ENCODE assay signal across 11 cellular contexts in the genomic region with DNA sequence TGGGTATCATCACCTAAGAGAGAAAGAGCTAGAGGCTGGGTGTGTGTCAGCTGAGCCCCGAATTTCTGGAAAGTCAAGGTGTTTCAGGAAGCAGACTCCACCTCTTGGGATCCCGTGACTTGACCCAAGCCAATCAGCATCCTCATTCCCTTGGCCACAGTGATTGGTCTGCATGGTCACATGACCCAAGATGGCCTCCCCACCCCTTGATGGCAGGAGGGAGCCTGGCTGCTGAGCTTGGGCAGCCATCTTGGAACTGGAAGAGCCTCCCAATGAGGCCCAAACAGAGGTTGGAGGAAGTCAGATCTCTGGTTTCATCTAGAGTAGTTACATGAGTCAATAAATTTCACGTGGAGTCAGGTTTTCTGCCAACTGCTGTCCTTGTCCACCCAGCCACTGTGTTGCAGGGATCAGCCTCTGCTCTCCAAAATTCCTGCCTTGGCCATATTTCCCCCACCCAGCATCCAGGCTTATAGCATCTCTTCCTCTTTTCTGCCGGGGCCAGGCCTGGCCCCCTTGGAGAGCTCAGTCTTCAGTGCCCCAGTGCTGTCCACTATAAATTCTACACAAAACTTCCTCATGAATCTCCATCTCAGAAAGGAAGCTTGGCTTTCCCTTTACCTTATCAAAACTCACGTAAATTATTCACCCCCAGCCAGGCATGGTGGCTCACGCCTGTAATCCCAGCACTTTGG. TPM values are rescaled to one million over a fixed set of nuclear protein-coding genes. Genes with fewer than 3 reads are reported as not detected.
DNase-seq lines count a peak whose midpoint lies in the region; ATAC-seq and TF ChIP-seq lines count a peak whose summit lies in the region.
"Had no signal": no experiment of that assay in that cellular context is flagged by ENCODE, and none has a peak within 500 bp of the region (broad histone marks: within the 10 kb centered on the region; RNA-seq: fewer than 3 reads in every experiment).

No MANE protein-coding gene starts in this region.

- no peaks in the 10 kb centered on the region for H3K79me2 ChIP-seq in MM.1S (ENCODE audit: low read length)

- no peak for ATAC-seq in activated CD8-positive, alpha-beta memory T cell treated with anti-CD3 and anti-CD28 coated beads, Interleukin-2, amount 10 ng/mL, durations not matched to agents 7 days and 5 days
- ATAC-seq in HG03457 (IDR thresholded peaks at IDR 0.05; ENCODE audit: unreplicated experiment) (no peak), HG02885 (IDR thresholded peaks at IDR 0.05; ENCODE audit: poor library complexity, unreplicated experiment) (no peak)

- no peak overlapping the region for H3K4me2 ChIP-seq in MM.1S (ENCODE audit: low read depth, low read length)

- peaks cover 14% of the 10 kb centered on the region for H3K4me1 Mint-ChIP-seq in activated CD8-positive, alpha-beta memory T cell treated with anti-CD3 and anti-CD28 coated beads, Interleukin-2, amount 10 ng/mL, durations not matched to agents 7 days and 5 days
- H3K4me1 Mint-ChIP-seq in activated CD4-positive, alpha-beta memory T cell treated with anti-CD3 and anti-CD28 coated beads, Interleukin-2, amount 10 ng/mL, durations not matched to agents 7 days and 5 days, result peaks cover 26% of the 10 kb centered on the region
- H3K4me1 Mint-ChIP-seq in neural crest cell, result no peaks in the 10 kb centered on the region

- H3K9me3 ChIP-seq in MM.1S (replicated peaks; ENCODE audit: insufficient read depth, low read length), result no peaks in the 10 kb centered on the region
- H3K9me3 ChIP-seq: pancreas had no signal

- no peak overlapping the region for H3K4me3 ChIP-seq in MM.1S (ENCODE audit: low read length)
- H3K4me3 ChIP-seq: pancreas had no signal

- no peaks in the 10 kb centered on the region for H3K36me3 ChIP-seq in MM.1S (replicated peaks; ENCODE audit: insufficient read depth, low read length)
- H3K36me3 ChIP-seq: pancreas had no signal

- DNase-seq in activated CD8-positive, alpha-beta memory T cell treated with anti-CD3 and anti-CD28 coated beads, Interleukin-2, amount 10 ng/mL, durations not matched to agents 7 days and 5 days, result no peak
- DNase-seq in activated CD8-positive, alpha-beta memory T cell treated with anti-CD3 and anti-CD28 coated beads for 24 hours, result no peak
- peak; percentile 33 for DNase-seq in HEK293T (ENCODE audit: extremely low spot score)
- DNase-seq in activated CD4-positive, alpha-beta memory T cell treated with anti-CD3 and anti-CD28 coated beads, Interleukin-2, amount 10 ng/mL, durations not matched to agents 7 days and 5 days, result no peak
- DNase-seq in neural crest cell (ENCODE audit: low read depth, low spot score), result no peak
- no peak for DNase-seq in MM.1S
- DNase-seq: NCI-H774 had no signal

- H3K27me3 Mint-ChIP-seq in activated CD8-positive, alpha-beta memory T cell treated with anti-CD3 and anti-CD28 coated beads, Interleukin-2, amount 10 ng/mL, durations not matched to agents 7 days and 5 days, result peaks cover 4% of the 10 kb centered on the region
- no peaks in the 10 kb centered on the region for H3K27me3 Mint-ChIP-seq in activated CD4-positive, alpha-beta memory T cell treated with anti-CD3 and anti-CD28 coated beads, Interleukin-2, amount 10 ng/mL, durations not matched to agents 7 days and 5 days
- no peaks in the 10 kb centered on the region for H3K27me3 Mint-ChIP-seq in neural crest cell (ENCODE audit: low read depth)

- H3K27ac Mint-ChIP-seq in activated CD8-positive, alpha-beta memory T cell treated with anti-CD3 and anti-CD28 coated beads, Interleukin-2, amount 10 ng/mL, durations not matched to agents 7 days and 5 days, result peak overlapping the region; percentile 22
- H3K27ac Mint-ChIP-seq in activated CD4-positive, alpha-beta memory T cell treated with anti-CD3 and anti-CD28 coated beads, Interleukin-2, amount 10 ng/mL, durations not matched to agents 7 days and 5 days, result peak overlapping the region; percentile 48
- H3K27ac Mint-ChIP-seq in neural crest cell (ENCODE audit: unreplicated experiment), result peak overlapping the region; percentile 75

- TF ChIP-seq CTCF in neural crest cell (conservative IDR thresholded peaks at IDR 0.05) (no peak), MM.1S (IDR thresholded peaks at IDR 0.05; ENCODE audit: low read length) (no peak)

- H3K4me1 ChIP-seq in MM.1S (ENCODE audit: low read length), result no peaks in the 10 kb centered on the region
- H3K4me1 ChIP-seq: pancreas had no signal

- no peak overlapping the region for H3K9ac ChIP-seq in MM.1S (ENCODE audit: low read length)

- H3K9me3 Mint-ChIP-seq in activated CD8-positive, alpha-beta memory T cell treated with anti-CD3 and anti-CD28 coated beads, Interleukin-2, amount 10 ng/mL, durations not matched to agents 7 days and 5 days (ENCODE audit: low read depth), result peaks cover 2% of the 10 kb centered on the region
- H3K9me3 Mint-ChIP-seq in activated CD4-positive, alpha-beta memory T cell treated with anti-CD3 and anti-CD28 coated beads, Interleukin-2, amount 10 ng/mL, durations not matched to agents 7 days and 5 days, result peaks cover 3% of the 10 kb centered on the region
- H3K9me3 Mint-ChIP-seq in neural crest cell, result peaks cover 3% of the 10 kb centered on the region

- POLR2A ChIA-PET in HEK293T (lab: Yijun Ruan, JAX), result no interaction called here
- POLR2A ChIA-PET in activated CD4-positive, alpha-beta memory T cell treated with anti-CD3 and anti-CD28 coated beads, Interleukin-2, amount 10 ng/mL, durations not matched to agents 7 days and 5 days (lab: Charles Lee), result interaction anchor here (0.7 to 1.5 kb wide), 7 partner anchors 11 to 84 kb away, joined by 3 to 6 read pairs (median 4); no protein-coding TSS in a partner anchor

- no peaks in the 10 kb centered on the region for H4K20me1 ChIP-seq in MM.1S (ENCODE audit: insufficient read depth, low read length)

- no peaks in the 10 kb centered on the region for H3F3A ChIP-seq in MM.1S (ENCODE audit: insufficient read depth, low read length)

- no peak overlapping the region for H2AFZ ChIP-seq in MM.1S (ENCODE audit: low read length)

- H3K4me3 Mint-ChIP-seq in activated CD8-positive, alpha-beta memory T cell treated with anti-CD3 and anti-CD28 coated beads, Interleukin-2, amount 10 ng/mL, durations not matched to agents 7 days and 5 days, result no peak overlapping the region
- H3K4me3 Mint-ChIP-seq in activated CD4-positive, alpha-beta memory T cell treated with anti-CD3 and anti-CD28 coated beads, Interleukin-2, amount 10 ng/mL, durations not matched to agents 7 days and 5 days, result no peak overlapping the region
- H3K4me3 Mint-ChIP-seq in neural crest cell, result no peak overlapping the region

- no peak overlapping the region for H3K27ac ChIP-seq in MM.1S (ENCODE audit: low read length)
- H3K27ac ChIP-seq: C4-2B, pancreas had no signal

- no peaks in the 10 kb centered on the region for H3K9me2 ChIP-seq in MM.1S (replicated peaks; ENCODE audit: insufficient read depth, low read length)

- H3K27me3 ChIP-seq in MM.1S (replicated peaks; ENCODE audit: insufficient read depth, low read length), result no peaks in the 10 kb centered on the region
- H3K27me3 ChIP-seq: pancreas had no signal

- CTCF ChIA-PET in activated CD8-positive, alpha-beta memory T cell treated with anti-CD3 and anti-CD28 coated beads, Interleukin-2, amount 10 ng/mL, durations not matched to agents 7 days and 5 days (lab: Charles Lee), result interaction anchor here (1.2 to 1.4 kb wide), 3 partner anchors 10 to 68 kb away, joined by 4 to 5 read pairs (median 5); no protein-coding TSS in a partner anchor
- CTCF ChIA-PET in HEK293T (lab: Yijun Ruan, JAX), result no interaction called here
- CTCF ChIA-PET in activated CD4-positive, alpha-beta memory T cell treated with anti-CD3 and anti-CD28 coated beads, Interleukin-2, amount 10 ng/mL, durations not matched to agents 7 days and 5 days (lab: Charles Lee), result interaction anchor here (1.3 to 2.0 kb wide), 2 partner anchors 23 to 68 kb away, joined by 3 to 4 read pairs; no protein-coding TSS in a partner anchor

- H3K36me3 Mint-ChIP-seq in activated CD8-positive, alpha-beta memory T cell treated with anti-CD3 and anti-CD28 coated beads, Interleukin-2, amount 10 ng/mL, durations not matched to agents 7 days and 5 days, result peaks cover 2% of the 10 kb centered on the region
- H3K36me3 Mint-ChIP-seq in activated CD4-positive, alpha-beta memory T cell treated with anti-CD3 and anti-CD28 coated beads, Interleukin-2, amount 10 ng/mL, durations not matched to agents 7 days and 5 days (ENCODE audit: low read depth), result peaks cover 10% of the 10 kb centered on the region
- H3K36me3 Mint-ChIP-seq in neural crest cell (ENCODE audit: low read depth), result no peaks in the 10 kb centered on the region

TF ChIP-seq in HEK293T, 16 proteins besides CTCF, POLR2A, EP300 and RAD21:
- 0 out of 2 replicates have a peak, but pooled peaks have one; percentile 21 for TF ChIP-seq L3MBTL2 (conservative IDR thresholded peaks at IDR 0.05)
- no peak for TF ChIP-seq SP1 (IDR thresholded peaks at IDR 0.05)
TF ChIP-seq in HEK293T: peak in this region for 1.

RNA-seq across cellular contexts. Expression of gene SUSD3, which starts 17.2 kb away (rescaled TPM):
- total RNA-seq in activated CD8-positive, alpha-beta memory T cell treated with anti-CD3 and anti-CD28 coated beads, Interleukin-2, amount 10 ng/mL, durations not matched to agents 7 days and 5 days, result 10 to 100 TPM; 40.1 to 67.3 TPM
- total RNA-seq in activated CD4-positive, alpha-beta memory T cell treated with anti-CD3 and anti-CD28 coated beads, Interleukin-2, amount 10 ng/mL, durations not matched to agents 7 days and 5 days, result 10 to 100 TPM; 69.6 to 71.4 TPM
- total RNA-seq in neural crest cell, result 0.27 TPM in 1 of 2 replicates, not detected in the other

RNA-seq across cellular contexts. Expression of gene CARD19, which starts 54.8 kb away (rescaled TPM):
- 10 to 100 TPM; 45.0 to 83.0 TPM for total RNA-seq in activated CD8-positive, alpha-beta memory T cell treated with anti-CD3 and anti-CD28 coated beads, Interleukin-2, amount 10 ng/mL, durations not matched to agents 7 days and 5 days
- 10 to 100 TPM; 80.4 to 83.5 TPM for total RNA-seq in activated CD4-positive, alpha-beta memory T cell treated with anti-CD3 and anti-CD28 coated beads, Interleukin-2, amount 10 ng/mL, durations not matched to agents 7 days and 5 days
- total RNA-seq in neural crest cell, result 22.1 and 25.6 TPM in 2 replicates

Comparison
In these comparisons a context has a peak if more than half of its experiments do, and no peak if none do; other contexts are left out.
1. H3K27ac Mint-ChIP-seq: peak in every context shown above with its lines; median percentile 75 in neural crest cell; 48 in activated CD4-positive, alpha-beta memory T cell treated with anti-CD3 and anti-CD28 coated beads, Interleukin-2, amount 10 ng/mL, durations not matched to agents 7 days and 5 days; 22 in activated CD8-positive, alpha-beta memory T cell treated with anti-CD3 and anti-CD28 coated beads, Interleukin-2, amount 10 ng/mL, durations not matched to agents 7 days and 5 days.
2. RNA of gene SUSD3, which starts 17.2 kb away (total RNA-seq): 69.6 to 71.4 TPM in activated CD4-positive, alpha-beta memory T cell treated with anti-CD3 and anti-CD28 coated beads, Interleukin-2, amount 10 ng/mL, durations not matched to agents 7 days and 5 days and 40.1 to 67.3 TPM in activated CD8-positive, alpha-beta memory T cell treated with anti-CD3 and anti-CD28 coated beads, Interleukin-2, amount 10 ng/mL, durations not matched to agents 7 days and 5 days; 0.27 TPM in neural crest cell; every median in the first group is over 10 times any median in the second.